In genomic region chr7:35726654-35727053, GRCh38 we compare ENCODE assay signal across 1 cellular context.
TF ChIP-seq lines count a peak whose summit lies in the region.

No MANE protein-coding gene starts in this region.

TF ChIP-seq in IMR-90, 13 proteins besides CTCF, POLR2A, EP300 and RAD21:
- TF ChIP-seq CEBPB (IDR thresholded peaks at IDR 0.05; ENCODE audit: low read depth, low read length) = no peak
- TF ChIP-seq USF2 (IDR thresholded peaks at IDR 0.05; ENCODE audit: low read depth, low read length) = no peak
- no peak for TF ChIP-seq MXI1 (IDR thresholded peaks at IDR 0.05; ENCODE audit: borderline replicate concordance, low read depth, low read length)
- TF ChIP-seq MAFK (IDR thresholded peaks at IDR 0.05; ENCODE audit: low read depth, low read length) = no peak
- TF ChIP-seq RCOR1 (IDR thresholded peaks at IDR 0.05; ENCODE audit: insufficient replicate concordance, low read length) = no peak
- TF ChIP-seq BHLHE40 (IDR thresholded peaks at IDR 0.05; ENCODE audit: low read depth, low read length) = no peak
- TF ChIP-seq CHD1 (IDR thresholded peaks at IDR 0.05; ENCODE audit: low read depth, low read length) = no peak
- TF ChIP-seq FOS (IDR thresholded peaks at IDR 0.05; ENCODE audit: low read depth, low read length) = no peak
- no peak for TF ChIP-seq MAZ (IDR thresholded peaks at IDR 0.05; ENCODE audit: borderline replicate concordance, low read depth, low read length)
- no peak for TF ChIP-seq ELK1 (IDR thresholded peaks at IDR 0.05; ENCODE audit: borderline replicate concordance, low read depth, low read length)
- no peak for TF ChIP-seq NFE2L2 (IDR thresholded peaks at IDR 0.05; ENCODE audit: low read depth, low read length)
- no peak for TF ChIP-seq RFX5 (IDR thresholded peaks at IDR 0.05; ENCODE audit: low read depth, low read length)
- no peak for TF ChIP-seq SMC3 (IDR thresholded peaks at IDR 0.05; ENCODE audit: low read depth, low read length)
TF ChIP-seq in IMR-90: peak in this region for 0.
